8 cellular contexts compared by ENCODE assay signal in the genomic region with DNA sequence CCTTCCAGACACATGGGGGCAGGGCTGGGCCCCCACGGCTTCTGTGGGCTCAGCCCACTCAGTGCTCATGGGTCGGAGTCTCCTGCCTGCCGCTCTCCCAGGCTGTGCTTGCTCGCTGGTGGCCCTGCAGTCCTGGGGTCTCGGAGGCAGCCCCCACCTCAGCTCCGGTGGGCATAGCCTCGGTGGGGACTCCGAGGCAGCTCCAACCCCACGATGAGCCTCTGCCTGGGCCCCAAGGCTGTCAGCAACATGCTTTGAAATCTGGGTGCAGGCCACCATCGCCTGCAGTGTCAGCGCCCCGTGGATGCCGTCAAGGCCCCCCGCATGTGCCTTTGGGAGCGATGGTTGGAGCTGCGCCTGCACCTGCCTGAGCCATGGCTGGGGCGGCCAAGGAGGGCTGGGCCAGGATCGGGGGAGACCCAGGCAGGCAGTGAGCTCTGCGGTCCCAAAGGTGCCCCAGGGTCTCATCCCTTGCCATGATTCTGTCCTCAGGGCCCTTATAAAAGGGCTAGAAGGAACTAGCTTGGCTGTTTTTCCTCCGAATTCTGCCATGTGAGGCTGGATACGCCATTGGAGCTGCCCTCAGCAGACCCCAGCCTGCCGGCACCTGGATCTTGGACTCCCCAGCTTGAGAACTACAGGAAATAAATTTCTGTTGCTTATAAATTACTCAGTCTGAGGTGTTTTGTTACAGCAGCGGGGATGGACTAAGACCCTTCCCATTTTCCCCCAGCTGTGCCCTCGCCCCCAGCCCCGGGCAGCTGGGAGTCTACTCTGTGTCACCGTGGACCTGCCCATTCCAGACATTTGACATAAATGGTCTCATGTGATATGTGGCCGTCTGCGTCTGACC. TPM values are rescaled to one million over a fixed set of nuclear protein-coding genes. Genes with fewer than 3 reads are reported as not detected.
DNase-seq lines count a peak whose midpoint lies in the region; ATAC-seq, FAIRE-seq and TF ChIP-seq lines count a peak whose summit lies in the region.
"Had no signal": no experiment of that assay in that cellular context is flagged by ENCODE, and none has a peak within 500 bp of the region (broad histone marks: within the 10 kb centered on the region; RNA-seq: fewer than 3 reads in every experiment).

No MANE protein-coding gene starts in this region.

- H3K4me1 Mint-ChIP-seq in IgD-negative memory B cell = peaks cover 15 to 21% (median 20%) of the 10 kb centered on the region in 3 donors
- peaks cover 37% of the 10 kb centered on the region for H3K4me1 Mint-ChIP-seq in activated T-helper 1 cell treated with anti-CD3 and anti-CD28 coated beads, Interleukin-12 subunit alpha, Interleukin-12 subunit beta, Interleukin-2, Interleukin-4 antibody, amounts not matched to agents 30 ng/mL and 10 ng/mL and 1 ng/mL, durations not matched to agents 14 hours and 24 hours and 36 hours (ENCODE audit: low read depth)

- peak overlapping the region; percentile 91 to 97 (median 95) for H3K27ac Mint-ChIP-seq in IgD-negative memory B cell
- H3K27ac Mint-ChIP-seq in activated T-helper 1 cell treated with anti-CD3 and anti-CD28 coated beads, Interleukin-12 subunit alpha, Interleukin-12 subunit beta, Interleukin-2, Interleukin-4 antibody, amounts not matched to agents 30 ng/mL and 10 ng/mL and 1 ng/mL, durations not matched to agents 14 hours and 24 hours and 36 hours = peak overlapping the region; percentile 100

- H3K36me3 ChIP-seq in kidney (ENCODE audit: control insufficient read depth in 1 of 2, insufficient read depth in 2 of 2, low read length in 2 of 2) = no peaks in the 10 kb centered on the region

- H3K27me3 Mint-ChIP-seq in IgD-negative memory B cell = peaks cover 5% of the 10 kb centered on the region
- H3K27me3 Mint-ChIP-seq in activated T-helper 1 cell treated with anti-CD3 and anti-CD28 coated beads, Interleukin-12 subunit alpha, Interleukin-12 subunit beta, Interleukin-2, Interleukin-4 antibody, amounts not matched to agents 30 ng/mL and 10 ng/mL and 1 ng/mL, durations not matched to agents 14 hours and 24 hours and 36 hours (ENCODE audit: insufficient read depth) = no peaks in the 10 kb centered on the region

- no peak for FAIRE-seq in kidney (lab: Jason Lieb, UNC)

- peaks cover 0 to 3% (median 0%) of the 10 kb centered on the region in 3 donors for H3K9me3 Mint-ChIP-seq in IgD-negative memory B cell
- H3K9me3 Mint-ChIP-seq in activated T-helper 1 cell treated with anti-CD3 and anti-CD28 coated beads, Interleukin-12 subunit alpha, Interleukin-12 subunit beta, Interleukin-2, Interleukin-4 antibody, amounts not matched to agents 30 ng/mL and 10 ng/mL and 1 ng/mL, durations not matched to agents 14 hours and 24 hours and 36 hours = no peaks in the 10 kb centered on the region

- H3K4me3 ChIP-seq in kidney (ENCODE audit: low read length in 2 of 2) = no peak overlapping the region

- no peaks in the 10 kb centered on the region for H3K36me3 Mint-ChIP-seq in IgD-negative memory B cell
- H3K36me3 Mint-ChIP-seq in activated T-helper 1 cell treated with anti-CD3 and anti-CD28 coated beads, Interleukin-12 subunit alpha, Interleukin-12 subunit beta, Interleukin-2, Interleukin-4 antibody, amounts not matched to agents 30 ng/mL and 10 ng/mL and 1 ng/mL, durations not matched to agents 14 hours and 24 hours and 36 hours (ENCODE audit: low read depth) = peaks cover 8% of the 10 kb centered on the region

- ATAC-seq in stimulated activated naive CD8-positive, alpha-beta T cell treated with anti-CD3 and anti-CD28 coated beads, Interleukin-15, Interleukin-2, amounts not matched to agents 100 U/mL and 50 U/mL, for 24 hours = no peak

- intact Hi-C loops in activated T-helper 1 cell treated with anti-CD3 and anti-CD28 coated beads, Interleukin-12 subunit alpha, Interleukin-12 subunit beta, Interleukin-2, Interleukin-4 antibody, amounts not matched to agents 30 ng/mL and 10 ng/mL and 1 ng/mL, durations not matched to agents 14 hours and 24 hours and 36 hours (cut with micrococcal nuclease) = loop anchor here (1.0 kb wide), 3 partner anchors 14 to 87 kb away; partner anchors contain the start of gene MAEA
- intact Hi-C loops in kidney (cut with DNase I) = no loop called here

- no peaks in the 10 kb centered on the region for H3K9me3 ChIP-seq in kidney (ENCODE audit: control insufficient read depth in 1 of 2, low read length in 2 of 2)

- H3K27ac ChIP-seq in kidney (ENCODE audit: low read depth in 2 of 2, low read length in 2 of 2) = peak overlapping the region in 1 of 2 donors; percentile 57

- DNase-seq in activated T-helper 1 cell treated with anti-CD3 and anti-CD28 coated beads, Interleukin-12 subunit alpha, Interleukin-12 subunit beta, Interleukin-2, Interleukin-4 antibody, amounts not matched to agents 30 ng/mL and 10 ng/mL and 1 ng/mL, durations not matched to agents 14 hours and 24 hours and 36 hours (ENCODE audit: low spot score) = no peak
- DNase-seq in kidney (peak; percentile 69), NCI-H526 treated with DMSO at 0.1 percent for 48 hours (lab: John Stamatoyannopoulos, UW) (no peak), UCSD-AML1 (lab: John Stamatoyannopoulos, UW; ENCODE audit: unreplicated experiment) (no peak), hippocampal formation (lab: John Stamatoyannopoulos, UW) (no peak)
- peak; percentile 8 for DNase-seq in stimulated activated naive CD8-positive, alpha-beta T cell treated with anti-CD3 and anti-CD28 coated beads, Interleukin-15, Interleukin-2, amounts not matched to agents 100 U/mL and 50 U/mL, for 24 hours
- DNase-seq: trophoblast cell had no signal

- H3K4me3 Mint-ChIP-seq in IgD-negative memory B cell = peak overlapping the region in 3 of 4 donors; percentile 52 to 90 (median 76)
- H3K4me3 Mint-ChIP-seq in activated T-helper 1 cell treated with anti-CD3 and anti-CD28 coated beads, Interleukin-12 subunit alpha, Interleukin-12 subunit beta, Interleukin-2, Interleukin-4 antibody, amounts not matched to agents 30 ng/mL and 10 ng/mL and 1 ng/mL, durations not matched to agents 14 hours and 24 hours and 36 hours = peak overlapping the region; percentile 75

- H3K4me1 ChIP-seq in kidney (ENCODE audit: control insufficient read depth in 1 of 2, insufficient read depth in 1 of 2, low read depth in 1 of 2, low read length in 2 of 2) = peaks cover 3 to 12% of the 10 kb centered on the region in 2 donors

- no peak for TF ChIP-seq CTCF in kidney (IDR thresholded peaks at IDR 0.05; ENCODE audit: borderline replicate concordance, extremely low read depth, insufficient read depth)

- no peak overlapping the region for H3K9ac ChIP-seq in kidney (ENCODE audit: low read length in 2 of 2)

RNA-seq across cellular contexts. Expression of gene SPON2, which starts 30.4 kb away (rescaled TPM):
- polyA plus RNA-seq in IgD-negative memory B cell = 8.6 TPM
- 12.1 and 16.3 TPM in 2 replicates for total RNA-seq in activated T-helper 1 cell treated with anti-CD3 and anti-CD28 coated beads, Interleukin-12 subunit alpha, Interleukin-12 subunit beta, Interleukin-2, Interleukin-4 antibody, amounts not matched to agents 30 ng/mL and 10 ng/mL and 1 ng/mL, durations not matched to agents 14 hours and 24 hours and 36 hours
- total RNA-seq in kidney = 116 TPM
- polyA plus RNA-seq in kidney (ENCODE audit: insufficient read depth, low read depth, low replicate concordance) = 16.7 TPM

RNA-seq across cellular contexts. Expression of gene CTBP1, which starts 46.2 kb away (rescaled TPM):
- polyA plus RNA-seq in IgD-negative memory B cell (36.5 TPM), kidney (ENCODE audit: insufficient read depth, low read depth, low replicate concordance) (96.1 TPM)
- 203 and 206 TPM in 2 replicates for total RNA-seq in activated T-helper 1 cell treated with anti-CD3 and anti-CD28 coated beads, Interleukin-12 subunit alpha, Interleukin-12 subunit beta, Interleukin-2, Interleukin-4 antibody, amounts not matched to agents 30 ng/mL and 10 ng/mL and 1 ng/mL, durations not matched to agents 14 hours and 24 hours and 36 hours
- 170 TPM for total RNA-seq in kidney

Comparison
In these comparisons a context has a peak if more than half of its experiments do, and no peak if none do; other contexts are left out.
1. DNase-seq: peak in kidney (single experiment) and stimulated activated naive CD8-positive, alpha-beta T cell treated with anti-CD3 and anti-CD28 coated beads, Interleukin-15, Interleukin-2, amounts not matched to agents 100 U/mL and 50 U/mL, for 24 hours (single experiment); none in activated T-helper 1 cell treated with anti-CD3 and anti-CD28 coated beads, Interleukin-12 subunit alpha, Interleukin-12 subunit beta, Interleukin-2, Interleukin-4 antibody, amounts not matched to agents 30 ng/mL and 10 ng/mL and 1 ng/mL, durations not matched to agents 14 hours and 24 hours and 36 hours (single experiment), NCI-H526 treated with DMSO at 0.1 percent for 48 hours (single experiment), UCSD-AML1 (single experiment) and hippocampal formation (0 of 2).